ENCODE assay signal across 8 cellular contexts in genomic region chr20:25058797-25059486, GRCh38. TPM values are rescaled to one million over a fixed set of nuclear protein-coding genes. Genes with fewer than 3 reads are reported as not detected.
DNase-seq lines count a peak whose midpoint lies in the region; ATAC-seq, FAIRE-seq and TF ChIP-seq lines count a peak whose summit lies in the region.

No MANE protein-coding gene starts in this region.

- 22% methylated on average over 8 of the region's 19 CpGs for WGBS in mammary epithelial cell (ENCODE audit: low coverage, missing lambda C conversion rate)

- CTCF ChIA-PET in mammary epithelial cell (lab: Charles Lee; ENCODE audit: low non-redundant PET), result no interaction called here

- H3K79me2 ChIP-seq in mammary epithelial cell (ENCODE audit: insufficient read depth, low read length), result no peaks in the 10 kb centered on the region

- H3K9me3 ChIP-seq in BLaER1 treated with 17β-estradiol and CSF1 and Interleukin-3, amounts not matched to agents 10 nM and 100 nM (replicated peaks in 1 of 11), result no peaks in the 10 kb centered on the region
- no peaks in the 10 kb centered on the region for H3K9me3 ChIP-seq in HUES6 (ENCODE audit: control insufficient read depth, insufficient read depth, low read depth, low read length)
- H3K9me3 ChIP-seq in mammary epithelial cell (replicated peaks; ENCODE audit: insufficient read depth, low read length), result no peaks in the 10 kb centered on the region
- no peaks in the 10 kb centered on the region for H3K9me3 ChIP-seq in mononuclear cell (ENCODE audit: low read depth, low read length)

- H3K4me3 ChIP-seq in BLaER1 treated with 17β-estradiol and CSF1 and Interleukin-3, amounts not matched to agents 10 nM and 100 nM, result peak overlapping the region; percentile 75 to 87 (median 76)
- H3K4me3 ChIP-seq in HUES6 (ENCODE audit: low read depth, low read length) (peak overlapping the region; percentile 67; the same call in 1 of the 2 replicates), mammary epithelial cell (replicated peaks in 1 of 3; ENCODE audit: insufficient read depth in 1 of 3, low read depth in 2 of 3, low read length in 3 of 3) (peak overlapping the region in 2 of 3 experiments; percentile 62 to 66), mononuclear cell (ENCODE audit: low read length) (peak overlapping the region; percentile 69)

- dilution Hi-C loops in mammary epithelial cell (cut with HindIII; ENCODE audit: low sequenced_read_pairs), result no loop called here

- BruUV-seq in mammary epithelial cell (replicated peaks; lab: Mats Ljungman, UMichigan), result no TSS peak

- no peaks in the 10 kb centered on the region for H3K27me3 ChIP-seq in BLaER1 treated with 17β-estradiol and CSF1 and Interleukin-3, amounts not matched to agents 10 nM and 100 nM
- peaks cover 100% of the 10 kb centered on the region for H3K27me3 ChIP-seq in HUES6 (ENCODE audit: control insufficient read depth, insufficient read depth, low read length)
- peaks cover 10% of the 10 kb centered on the region for H3K27me3 ChIP-seq in mammary epithelial cell (ENCODE audit: insufficient read depth, low read length)
- no peaks in the 10 kb centered on the region for H3K27me3 ChIP-seq in mononuclear cell (ENCODE audit: insufficient read depth, low read length)

- DNase-seq in mammary epithelial cell (no peak), KG1 (lab: John Stamatoyannopoulos, UW) (no peak), Ammon's horn (ENCODE audit: low spot score) (no peak), HTR-8/SVneo (ENCODE audit: insufficient read length, low spot score) (no peak)

- in situ Hi-C loops in mammary epithelial cell (cut with MboI; ENCODE audit: low sequenced_read_pairs in 2 of 2), result loop anchor here (5.0 to 25.0 kb wide), 4 partner anchors 37 to 353 kb away; partner anchors contain the start of genes ABHD12 (in 1 of the 2) and GINS1 (in 1 of the 2)

- intact Hi-C loops in mammary epithelial cell (cut with micrococcal nuclease), result no loop called here

- peak overlapping the region; percentile 73 to 94 (median 89); a peak in 21 of 22 replicates for H3K27ac ChIP-seq in BLaER1 treated with 17β-estradiol and CSF1 and Interleukin-3, amounts not matched to agents 10 nM and 100 nM
- H3K27ac ChIP-seq in HUES6 (ENCODE audit: low read depth, low read length) (no peak overlapping the region), mammary epithelial cell (ENCODE audit: insufficient read depth, low read depth, low read length) (no peak overlapping the region)

- ATAC-seq in HG03378 (IDR thresholded peaks at IDR 0.05; ENCODE audit: unreplicated experiment), result no peak

- peak overlapping the region; percentile 96 for H2AFZ ChIP-seq in mammary epithelial cell (ENCODE audit: low read depth, low read length)

- peak overlapping the region; percentile 95 to 99 (median 98) for H3K4me2 ChIP-seq in BLaER1 treated with 17β-estradiol and CSF1 and Interleukin-3, amounts not matched to agents 10 nM and 100 nM
- peak overlapping the region; percentile 97 for H3K4me2 ChIP-seq in mammary epithelial cell (ENCODE audit: insufficient read depth, low read depth, low read length)

- H4K20me1 ChIP-seq in BLaER1 treated with 17β-estradiol and CSF1 and Interleukin-3, amounts not matched to agents 10 nM and 100 nM, result peaks cover 0 to 30% (median 26%) of the 10 kb centered on the region in 11 experiments; a peak in 17 of 22 replicates
- no peaks in the 10 kb centered on the region for H4K20me1 ChIP-seq in mammary epithelial cell (ENCODE audit: insufficient read depth, low read length)

- peak overlapping the region; percentile 83 to 89 (median 88) for H3K9ac ChIP-seq in BLaER1 treated with 17β-estradiol and CSF1 and Interleukin-3, amounts not matched to agents 10 nM and 100 nM
- H3K9ac ChIP-seq in HUES6 (ENCODE audit: low read length), result no peak overlapping the region
- no peak overlapping the region for H3K9ac ChIP-seq in mammary epithelial cell (ENCODE audit: insufficient read depth, low read length)

- no peak for TF ChIP-seq CTCF in mammary epithelial cell (conservative IDR thresholded peaks at IDR 0.05 in 1 of 2, IDR thresholded peaks at IDR 0.05 in 1 of 2; ENCODE audit: extremely low read depth in 1 of 2, insufficient read depth in 1 of 2, low read depth in 1 of 2, low read length in 2 of 2)

- peaks cover 0 to 7% (median 0%) of the 10 kb centered on the region in 11 experiments; a peak in 2 of 22 replicates for H3K36me3 ChIP-seq in BLaER1 treated with 17β-estradiol and CSF1 and Interleukin-3, amounts not matched to agents 10 nM and 100 nM
- H3K36me3 ChIP-seq in HUES6 (ENCODE audit: control insufficient read depth, insufficient read depth, low read length) (no peaks in the 10 kb centered on the region), mammary epithelial cell (ENCODE audit: insufficient read depth, low read length) (no peaks in the 10 kb centered on the region)

- FAIRE-seq in HTR-8/SVneo (lab: Jason Lieb, UNC), result no peak

- peaks cover 41 to 52% (median 49%) of the 10 kb centered on the region in 10 experiments for H3K4me1 ChIP-seq in BLaER1 treated with 17β-estradiol and CSF1 and Interleukin-3, amounts not matched to agents 10 nM and 100 nM
- peaks cover 6% of the 10 kb centered on the region for H3K4me1 ChIP-seq in HUES6 (ENCODE audit: control insufficient read depth, insufficient read depth, low read length)
- H3K4me1 ChIP-seq in mammary epithelial cell (ENCODE audit: insufficient read depth, low read length), result peaks cover 17% of the 10 kb centered on the region
- H3K4me1 ChIP-seq in mononuclear cell (ENCODE audit: insufficient read depth, low read length), result peaks cover 43% of the 10 kb centered on the region

RNA-seq across cellular contexts. Expression of gene ACSS1, which starts 1.0 kb away (rescaled TPM):
- 1 to 10 TPM; 1.2 to 3.5 TPM for total RNA-seq in mammary epithelial cell
- polyA plus RNA-seq in mammary epithelial cell, result 2.2 TPM
- polyA minus RNA-seq in mammary epithelial cell, result 3.2 TPM
- total RNA-seq in mononuclear cell, result 8.0 TPM

RNA-seq across cellular contexts. Expression of gene VSX1, which starts 23.0 kb away (rescaled TPM):
- total RNA-seq in mammary epithelial cell (not detected), mononuclear cell (not detected)
- not detected for polyA plus RNA-seq in mammary epithelial cell
- polyA minus RNA-seq in mammary epithelial cell, result not detected

Comparison
In these comparisons a context has a peak if more than half of its experiments do, and no peak if none do; other contexts are left out.
1. H3K27ac ChIP-seq: peak in BLaER1 treated with 17β-estradiol and CSF1 and Interleukin-3, amounts not matched to agents 10 nM and 100 nM (11 of 11); none in HUES6 (single experiment) and mammary epithelial cell (single experiment).
2. H3K9ac ChIP-seq: peak in BLaER1 treated with 17β-estradiol and CSF1 and Interleukin-3, amounts not matched to agents 10 nM and 100 nM (11 of 11); none in HUES6 (single experiment) and mammary epithelial cell (single experiment).
3. Peak in every context shown above with its lines, with median percentiles within 50 percentile points of each other: H3K4me3 ChIP-seq.